Comparison of ENCODE assay signal across 15 cellular contexts in the genomic region with DNA sequence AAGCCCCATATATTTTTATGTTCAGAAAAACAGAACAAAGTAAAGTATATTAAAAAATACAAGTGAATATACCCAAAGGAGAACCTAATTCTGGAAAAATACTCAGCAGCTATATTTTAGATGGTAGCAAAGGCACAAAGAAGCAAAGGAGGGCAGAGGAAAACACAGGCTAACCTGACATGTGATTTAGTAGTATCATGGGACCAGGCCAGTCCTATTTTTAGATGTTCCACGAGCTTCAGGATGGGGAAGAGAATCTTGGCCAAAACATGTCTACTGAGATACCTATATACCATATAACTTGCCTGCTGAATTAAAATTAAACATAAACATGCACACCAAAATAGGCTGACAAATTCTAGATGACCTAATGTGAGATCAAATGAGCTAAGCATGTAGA. TPM values are rescaled to one million over a fixed set of nuclear protein-coding genes. Genes with fewer than 3 reads are reported as not detected.
A peak's percentile ranks its signal among the peaks of the same experiment; 100 is the strongest.
DNase-seq lines count a peak whose midpoint lies in the region; ATAC-seq and TF ChIP-seq lines count a peak whose summit lies in the region.
"Had no signal": no experiment of that assay in that cellular context is flagged by ENCODE, and none has a peak within 500 bp of the region (broad histone marks: within the 10 kb centered on the region; RNA-seq: fewer than 3 reads in every experiment).

No MANE protein-coding gene starts in this region.

- H3K27ac ChIP-seq in RWPE1 (peak overlapping the region; percentile 38), coronary artery (peak overlapping the region; percentile 47 to 69), osteoblast (ENCODE audit: low read depth, low read length) (no peak overlapping the region)
- H3K27ac ChIP-seq: brain microvascular endothelial cell, SJCRH30, WERI-Rb-1 had no signal

- no peak overlapping the region for H3K4me3 ChIP-seq in coronary artery
- H3K4me3 ChIP-seq in osteoblast (ENCODE audit: insufficient read depth, low read length), result no peak overlapping the region
- H3K4me3 ChIP-seq: SJCRH30, smooth muscle cell had no signal

- H3K36me3 Mint-ChIP-seq in stimulated activated naive B cell treated with anti-CD40 and anti-IgM and Interleukin-4, amounts not matched to agents 10 μg/mL and 1 μg/mL and 100 μg/mL, for 72 hours, result peaks cover 10 to 20% of the 10 kb centered on the region in 2 donors

- TF ChIP-seq CTCF in RWPE1 (conservative IDR thresholded peaks at IDR 0.05; ENCODE audit: low read depth), result no peak
- no peak for TF ChIP-seq CTCF in coronary artery (IDR thresholded peaks at IDR 0.05)
- TF ChIP-seq CTCF in osteoblast (IDR thresholded peaks at IDR 0.05; ENCODE audit: extremely low read depth, low read depth, low read length), result no peak

- H3K27ac Mint-ChIP-seq in stimulated activated naive B cell treated with anti-CD40 and anti-IgM and Interleukin-4, amounts not matched to agents 10 μg/mL and 1 μg/mL and 100 μg/mL, for 72 hours, result peak overlapping the region; percentile 75

- H3K27me3 ChIP-seq in osteoblast (ENCODE audit: insufficient read depth, low read length), result no peaks in the 10 kb centered on the region
- H3K27me3 ChIP-seq: brain microvascular endothelial cell, SJCRH30 had no signal

- H3K4me3 Mint-ChIP-seq in stimulated activated naive B cell treated with anti-CD40 and anti-IgM and Interleukin-4, amounts not matched to agents 10 μg/mL and 1 μg/mL and 100 μg/mL, for 72 hours, result no peak overlapping the region

- ATAC-seq in left lobe of liver, result peak; percentile 17
- ATAC-seq in stimulated activated naive B cell treated with anti-CD40 and anti-IgM and Interleukin-4, amounts not matched to agents 10 μg/mL and 1 μg/mL and 100 μg/mL, for 72 hours (replicated peaks), result no peak
- ATAC-seq in GM19397 (IDR thresholded peaks at IDR 0.05; ENCODE audit: unreplicated experiment), result no peak
- no peak for ATAC-seq in GM21576 (IDR thresholded peaks at IDR 0.05; ENCODE audit: unreplicated experiment)
- ATAC-seq in HG02642 (IDR thresholded peaks at IDR 0.05; ENCODE audit: poor library complexity, unreplicated experiment), result no peak

- H3K9me3 ChIP-seq in osteoblast (ENCODE audit: low read depth, low read length), result no peaks in the 10 kb centered on the region
- H3K9me3 ChIP-seq: SJCRH30 had no signal

- H3K27me3 Mint-ChIP-seq in stimulated activated naive B cell treated with anti-CD40 and anti-IgM and Interleukin-4, amounts not matched to agents 10 μg/mL and 1 μg/mL and 100 μg/mL, for 72 hours, result no peaks in the 10 kb centered on the region

- H2AFZ ChIP-seq in osteoblast (ENCODE audit: low read length), result no peak overlapping the region

- H3K4me1 Mint-ChIP-seq in stimulated activated naive B cell treated with anti-CD40 and anti-IgM and Interleukin-4, amounts not matched to agents 10 μg/mL and 1 μg/mL and 100 μg/mL, for 72 hours, result peaks cover 7% of the 10 kb centered on the region in 2 donors

- no peaks in the 10 kb centered on the region for H3K9me3 Mint-ChIP-seq in stimulated activated naive B cell treated with anti-CD40 and anti-IgM and Interleukin-4, amounts not matched to agents 10 μg/mL and 1 μg/mL and 100 μg/mL, for 72 hours

- CTCF ChIA-PET in RWPE1 (lab: Yijun Ruan, JAX), result interaction anchor here (0.9 kb wide), 1 partner anchor 83 kb away, joined by 3 read pairs; no protein-coding TSS in a partner anchor

- no peak overlapping the region for H3K4me2 ChIP-seq in osteoblast (ENCODE audit: insufficient read depth, low read length)
- H3K4me2 ChIP-seq: smooth muscle cell had no signal

- DNase-seq in RWPE1 (ENCODE audit: low spot score) (no peak), coronary artery (ENCODE audit: low spot score) (no peak), left lobe of liver (ENCODE audit: low spot score) (no peak), osteoblast (ENCODE audit: insufficient read length, low spot score, missing footprints) (no peak)
- no peak for DNase-seq in stimulated activated naive B cell treated with anti-CD40 and anti-IgM and Interleukin-4, amounts not matched to agents 10 μg/mL and 1 μg/mL and 100 μg/mL, for 72 hours
- DNase-seq: AML-193, brain microvascular endothelial cell, DND-41, NCI-H1092, SJCRH30, WERI-Rb-1 had no signal

- POLR2A ChIA-PET in RWPE1 (lab: Yijun Ruan, JAX; ENCODE audit: low non-redundant PET), result no interaction called here

- no peaks in the 10 kb centered on the region for H3K4me1 ChIP-seq in osteoblast (ENCODE audit: insufficient read depth, low read length)

- no peaks in the 10 kb centered on the region for H4K20me1 ChIP-seq in osteoblast (ENCODE audit: insufficient read depth, low read length)

- peaks cover 12% of the 10 kb centered on the region for H3K36me3 ChIP-seq in osteoblast (ENCODE audit: insufficient read depth, low read length)

- H3K79me2 ChIP-seq in osteoblast (ENCODE audit: insufficient read depth, low read length), result no peaks in the 10 kb centered on the region

RNA-seq across cellular contexts. Expression of a gene that starts 32.9 kb away (rescaled TPM):
- total RNA-seq in left lobe of liver, result 6.4 TPM
- total RNA-seq in osteoblast, result 10.1 and 10.6 TPM in 2 replicates

RNA-seq across cellular contexts. Expression of a gene that starts 33.0 kb away (rescaled TPM):
- total RNA-seq in left lobe of liver (33.3 TPM), osteoblast (14.1 and 14.8 TPM in 2 replicates)

RNA-seq across cellular contexts. Expression of a gene that starts 34.9 kb away (rescaled TPM):
- total RNA-seq in left lobe of liver (1,041 TPM), osteoblast (309 and 314 TPM in 2 replicates)

RNA-seq across cellular contexts. Expression of a gene that starts 54.1 kb away (rescaled TPM):
- total RNA-seq in left lobe of liver (1,138 TPM), osteoblast (under 0.01 TPM in 1 of 2 replicates, not detected in the other)
- total RNA-seq: SJCRH30 had no signal
